ENCODE assay signal across 17 cellular contexts in the genomic region with DNA sequence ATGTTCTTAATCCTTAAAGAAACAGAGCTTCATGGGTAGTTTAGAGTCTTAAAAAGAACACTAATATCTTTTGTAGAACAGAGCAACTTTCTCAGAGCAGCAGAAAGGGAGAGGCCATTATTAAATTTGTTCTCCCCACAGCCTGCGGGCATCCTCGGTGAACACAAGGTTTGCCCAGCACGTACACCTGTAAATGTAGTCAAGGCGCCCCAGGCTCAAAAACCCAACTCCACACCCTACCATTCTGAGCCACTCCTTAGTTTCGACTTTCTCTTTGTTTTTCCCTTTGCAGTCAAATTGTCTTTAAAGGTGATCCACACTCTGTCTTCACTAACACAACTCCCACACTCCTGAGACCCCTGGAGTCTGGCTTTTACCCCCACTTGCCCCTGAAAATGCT.
DNase-seq lines count a peak whose midpoint lies in the region; ATAC-seq and TF ChIP-seq lines count a peak whose summit lies in the region.
"Had no signal": no experiment of that assay in that cellular context is flagged by ENCODE, and none has a peak within 500 bp of the region (broad histone marks: within the 10 kb centered on the region; RNA-seq: fewer than 3 reads in every experiment).

No MANE protein-coding gene starts in this region.

- no peak overlapping the region for H3K4me3 Mint-ChIP-seq in type B pancreatic cell
- no peak overlapping the region for H3K4me3 Mint-ChIP-seq in chondrocyte (ENCODE audit: unreplicated experiment)
- H3K4me3 Mint-ChIP-seq: CD4-positive, alpha-beta memory T cell; HFFc6 had no signal

- H3K4me1 ChIP-seq in RWPE2 (ENCODE audit: insufficient read depth, poor library complexity, severe bottlenecking), result peaks cover 14% of the 10 kb centered on the region
- H3K4me1 ChIP-seq in esophagus (ENCODE audit: control insufficient read depth in 2 of 2, insufficient read depth in 2 of 2, low read length in 1 of 2), result peaks cover 0 to 6% of the 10 kb centered on the region in 2 donors
- peaks cover 11% of the 10 kb centered on the region for H3K4me1 ChIP-seq in foreskin keratinocyte
- H3K4me1 ChIP-seq: HAP-1 had no signal

- TF ChIP-seq CTCF in RWPE2 (IDR thresholded peaks at IDR 0.05; ENCODE audit: poor library complexity, severe bottlenecking) (no peak), foreskin keratinocyte (conservative IDR thresholded peaks at IDR 0.05) (no peak), type B pancreatic cell (conservative IDR thresholded peaks at IDR 0.05) (no peak), chondrocyte (IDR thresholded peaks at IDR 0.05) (no peak)

- no peaks in the 10 kb centered on the region for H3K36me3 Mint-ChIP-seq in type B pancreatic cell
- peaks cover 7% of the 10 kb centered on the region for H3K36me3 Mint-ChIP-seq in chondrocyte (ENCODE audit: low read depth)
- H3K36me3 Mint-ChIP-seq: CD4-positive, alpha-beta memory T cell had no signal

- DNase-seq in RWPE2 (ENCODE audit: low spot score) (no peak), foreskin keratinocyte (no peak), type B pancreatic cell (ENCODE audit: extremely low spot score, unreplicated experiment) (no peak), NCI-H524 (lab: John Stamatoyannopoulos, UW) (no peak), chondrocyte (ENCODE audit: low spot score) (no peak), T1000 (lab: John Stamatoyannopoulos, UW) (no peak)
- DNase-seq: C1 segment of cervical spinal cord; Calu3; CD4-positive, alpha-beta memory T cell; COR-L47; DMS53; GF-D8; GOT3; HFFc6 had no signal

- H3K27me3 Mint-ChIP-seq in type B pancreatic cell, result no peaks in the 10 kb centered on the region
- H3K27me3 Mint-ChIP-seq in chondrocyte (ENCODE audit: low read depth), result no peaks in the 10 kb centered on the region

- H3K9me3 Mint-ChIP-seq in type B pancreatic cell (peaks cover 11% of the 10 kb centered on the region), chondrocyte (ENCODE audit: low read depth) (peaks cover 12% of the 10 kb centered on the region)

- H3K36me3 ChIP-seq in RWPE2 (ENCODE audit: low read depth), result no peaks in the 10 kb centered on the region
- H3K36me3 ChIP-seq in esophagus (ENCODE audit: control insufficient read depth in 2 of 2, insufficient read depth in 2 of 2, low read length in 1 of 2), result no peaks in the 10 kb centered on the region
- H3K36me3 ChIP-seq: HAP-1 had no signal

- H3K9me3 ChIP-seq in RWPE2 (ENCODE audit: severe bottlenecking) (no peaks in the 10 kb centered on the region), esophagus (ENCODE audit: control insufficient read depth in 2 of 2, insufficient read depth in 1 of 2, low read depth in 1 of 2, low read length in 1 of 2) (peaks cover 0 to 4% of the 10 kb centered on the region in 2 donors)
- H3K9me3 ChIP-seq: HAP-1 had no signal

- WGBS in esophagus, 2 donors, result 52 to 79% methylated on average over 5 of the region's 5 CpGs

- H3K4me1 Mint-ChIP-seq in type B pancreatic cell (ENCODE audit: unreplicated experiment), result peaks cover 26% of the 10 kb centered on the region
- peaks cover 2% of the 10 kb centered on the region for H3K4me1 Mint-ChIP-seq in chondrocyte (ENCODE audit: low read depth)

- H3K27ac Mint-ChIP-seq in type B pancreatic cell (peak overlapping the region; percentile 93), chondrocyte (ENCODE audit: unreplicated experiment) (no peak overlapping the region)
- H3K27ac Mint-ChIP-seq: CD4-positive, alpha-beta memory T cell; HFFc6 had no signal

- H3K4me3 ChIP-seq in RWPE2 (ENCODE audit: severe bottlenecking), result no peak overlapping the region
- H3K4me3 ChIP-seq in esophagus (ENCODE audit: low read depth in 1 of 2, low read length in 2 of 2), result no peak overlapping the region
- H3K4me3 ChIP-seq: HAP-1 had no signal

- H3K27me3 ChIP-seq in RWPE2 (ENCODE audit: insufficient read depth, poor library complexity, severe bottlenecking) (no peaks in the 10 kb centered on the region), esophagus (ENCODE audit: control insufficient read depth in 1 of 2, insufficient read depth in 2 of 2, low read length in 2 of 2) (no peaks in the 10 kb centered on the region), foreskin keratinocyte (no peaks in the 10 kb centered on the region)

- peak overlapping the region; percentile 16 for H3K27ac ChIP-seq in RWPE2 (ENCODE audit: poor library complexity, severe bottlenecking)
- H3K27ac ChIP-seq in esophagus (ENCODE audit: low read depth in 2 of 2, low read length in 1 of 2), result peak overlapping the region; percentile 36 to 62
- peak overlapping the region; percentile 79 for H3K27ac ChIP-seq in foreskin keratinocyte

- ATAC-seq in RWPE2 (ENCODE audit: low read depth) (no peak), foreskin keratinocyte (peak; percentile 57), HG02610 (IDR thresholded peaks at IDR 0.05; ENCODE audit: unreplicated experiment) (no peak)

Comparison
In these comparisons a context has a peak if more than half of its experiments do, and no peak if none do; other contexts are left out.
1. H3K27ac ChIP-seq: peak in every context shown above with its lines; median percentile 79 in foreskin keratinocyte; 49 in esophagus; 16 in RWPE2.